Comparison of ENCODE assay signal across 8 cellular contexts in genomic region chr1:37989381-37989930, GRCh38. TPM values are rescaled to one million over a fixed set of nuclear protein-coding genes. Genes with fewer than 3 reads are reported as not detected.
DNase-seq lines count a peak whose midpoint lies in the region; ATAC-seq and TF ChIP-seq lines count a peak whose summit lies in the region.

No MANE protein-coding gene starts in this region.

- peak overlapping the region; percentile 28 for H3K18ac ChIP-seq in H9 (ENCODE audit: insufficient read length, low read depth, low read length)

- no CpG with 5 or more reads among the region's 30 CpGs for WGBS in H9 (ENCODE audit: extremely low coverage, insufficient read length, low lambda C conversion rate)
- WGBS in ovary, 3 donors, result 0% methylated on average over 29 to 30 of the region's 30 CpGs

- H3K27me3 Mint-ChIP-seq in H9 (ENCODE audit: low read depth), result no peaks in the 10 kb centered on the region
- H3K27me3 Mint-ChIP-seq in activated T-helper 17 cell treated with anti-CD3 and anti-CD28 coated beads, Interleukin-2, amount 50 U/mL, for 72 hours, result no peaks in the 10 kb centered on the region

- peak; percentile 56 for ATAC-seq in activated T-helper 17 cell treated with anti-CD3 and anti-CD28 coated beads, Interleukin-2, amount 50 U/mL, for 72 hours (replicated peaks)
- ATAC-seq in HG03442 (IDR thresholded peaks at IDR 0.05; ENCODE audit: unreplicated experiment), result no peak

- H3K14ac ChIP-seq in H9 (ENCODE audit: insufficient read depth, low read length), result peak overlapping the region; percentile 73; the same call in 1 of the 2 replicates

- no peaks in the 10 kb centered on the region; a peak in 2 of 5 replicates for H3K9me3 Mint-ChIP-seq in H9
- H3K9me3 Mint-ChIP-seq in activated T-helper 17 cell treated with anti-CD3 and anti-CD28 coated beads, Interleukin-2, amount 50 U/mL, for 72 hours, result no peaks in the 10 kb centered on the region

- no peak overlapping the region for H2BK120ac ChIP-seq in H9 (ENCODE audit: low read depth, low read length, poor library complexity, severe bottlenecking)

- H2AK5ac ChIP-seq in H9 (ENCODE audit: insufficient read length, low read length), result no peak overlapping the region

- H2BK20ac ChIP-seq in H9 (ENCODE audit: low read depth, low read length, poor library complexity, severe bottlenecking), result no peak overlapping the region

- H3K4ac ChIP-seq in H9 (ENCODE audit: low read depth, low read length), result no peak overlapping the region

- peaks cover 1% of the 10 kb centered on the region; the same call in 1 of the 2 replicates for H3K79me2 ChIP-seq in H9 (ENCODE audit: insufficient read depth, low read length)

- no peak overlapping the region for H4K5ac ChIP-seq in H9 (ENCODE audit: insufficient read length, low read depth, low read length)

- H2BK5ac ChIP-seq in H9 (ENCODE audit: insufficient read length, low read length), result no peak overlapping the region

- H3K23ac ChIP-seq in H9 (ENCODE audit: insufficient read length, low read depth, low read length), result no peak overlapping the region

- H3K79me1 ChIP-seq in H9 (ENCODE audit: insufficient read depth, low read depth, low read length, poor library complexity, severe bottlenecking), result peaks cover 9% of the 10 kb centered on the region

- TF ChIP-seq EP300 in ovary (IDR thresholded peaks at IDR 0.05), result no peak

- H4K20me1 ChIP-seq in H9 (ENCODE audit: control insufficient read depth, insufficient read depth, insufficient read length), result no peaks in the 10 kb centered on the region

- no peak overlapping the region for H3T11ph ChIP-seq in H9 (ENCODE audit: low read length)

- no peak for TF ChIP-seq POLR2A in NB4 (IDR thresholded peaks at IDR 0.05; ENCODE audit: extremely low read depth, insufficient read length)
- TF ChIP-seq POLR2A in ovary (IDR thresholded peaks at IDR 0.05), result no peak

- no peak overlapping the region for H4K91ac ChIP-seq in H9 (ENCODE audit: insufficient read length, low read depth, low read length)

- no peak overlapping the region for H2AFZ ChIP-seq in H9 (ENCODE audit: low read length)

- peak overlapping the region; percentile 90 for H3K9ac ChIP-seq in H9 (ENCODE audit: extremely low read depth, insufficient read length, low read length)

- H3K4me1 ChIP-seq in H9 (ENCODE audit: insufficient read depth, low read length) (no peaks in the 10 kb centered on the region; the same call in 1 of the 2 replicates), ovary (ENCODE audit: insufficient read depth) (peaks cover 3% of the 10 kb centered on the region)

- peaks cover 12 to 15% of the 10 kb centered on the region in 2 experiments for H3K4me1 Mint-ChIP-seq in H9
- H3K4me1 Mint-ChIP-seq in activated T-helper 17 cell treated with anti-CD3 and anti-CD28 coated beads, Interleukin-2, amount 50 U/mL, for 72 hours, result peaks cover 16% of the 10 kb centered on the region

- H3K23me2 ChIP-seq in H9 (ENCODE audit: insufficient read length, low read depth, low read length, poor library complexity, severe bottlenecking), result peaks cover 5% of the 10 kb centered on the region

- DNase-seq in DMS53 (lab: John Stamatoyannopoulos, UW), result peak; percentile 75
- no peak for DNase-seq in DMS53 treated with DMSO at 0.1 percent for 48 hours (lab: John Stamatoyannopoulos, UW; ENCODE audit: unreplicated experiment)
- peak; percentile 57 for DNase-seq in H9
- peak; percentile 76 for DNase-seq in NB4 (ENCODE audit: low read depth)
- DNase-seq in foreskin fibroblast, result peak in 1 of 2 donors; percentile 59
- peak in 2 of 5 donors; percentile 30 to 55 for DNase-seq in ovary

- peak overlapping the region; percentile 62 for H3K4me2 ChIP-seq in H9 (ENCODE audit: insufficient read depth, insufficient read length, low read length)

- TF ChIP-seq CTCF in H9 (conservative IDR thresholded peaks at IDR 0.05) (no peak), NB4 (IDR thresholded peaks at IDR 0.05; ENCODE audit: low read depth, low read length) (no peak), foreskin fibroblast (IDR thresholded peaks at IDR 0.05; ENCODE audit: low read depth, low read length) (no peak), ovary (IDR thresholded peaks at IDR 0.05) (no peak)

- no peaks in the 10 kb centered on the region for H3K27me3 ChIP-seq in H9 (ENCODE audit: insufficient read depth, low read length)
- no peaks in the 10 kb centered on the region for H3K27me3 ChIP-seq in ovary

- H3K36me3 Mint-ChIP-seq in H9 (ENCODE audit: insufficient read depth in 1 of 3, low read depth in 3 of 3), result peaks cover 19 to 40% (median 38%) of the 10 kb centered on the region in 3 experiments
- H3K36me3 Mint-ChIP-seq in activated T-helper 17 cell treated with anti-CD3 and anti-CD28 coated beads, Interleukin-2, amount 50 U/mL, for 72 hours (ENCODE audit: low read depth), result peaks cover 57% of the 10 kb centered on the region

- no peak overlapping the region for H2BK15ac ChIP-seq in H9 (ENCODE audit: low read depth, low read length)

- H3K4me3 ChIP-seq in NB4 (ENCODE audit: low read depth, low read length) (peak overlapping the region; percentile 74), foreskin fibroblast (ENCODE audit: low read depth in 1 of 2, low read length in 2 of 2) (peak overlapping the region; percentile 77 to 79), ovary (peak overlapping the region; percentile 81)

- no peak overlapping the region for H3K56ac ChIP-seq in H9 (ENCODE audit: insufficient read length, low read depth, low read length)

- H3K4me3 Mint-ChIP-seq in H9, result peak overlapping the region; percentile 97 to 98
- peak overlapping the region; percentile 95 for H3K4me3 Mint-ChIP-seq in activated T-helper 17 cell treated with anti-CD3 and anti-CD28 coated beads, Interleukin-2, amount 50 U/mL, for 72 hours

- no peaks in the 10 kb centered on the region for H3K36me3 ChIP-seq in ovary

- H3K27ac ChIP-seq in H9 (ENCODE audit: insufficient read length, low read depth, low read length) (no peak overlapping the region), ovary (peak overlapping the region in 1 of 2 donors; percentile 10)

- no peak overlapping the region for H4K8ac ChIP-seq in H9 (replicated peaks; ENCODE audit: insufficient read length, low read depth, low read length)

- H3K27ac Mint-ChIP-seq in H9, result peak overlapping the region; percentile 94 to 95 (median 94)
- H3K27ac Mint-ChIP-seq in activated T-helper 17 cell treated with anti-CD3 and anti-CD28 coated beads, Interleukin-2, amount 50 U/mL, for 72 hours, result peak overlapping the region; percentile 93

- H3K9me3 ChIP-seq in H9 (ENCODE audit: control insufficient read depth, low read depth, low read length), result no peaks in the 10 kb centered on the region
- H3K9me3 ChIP-seq in ovary, result no peaks in the 10 kb centered on the region

- H2BK12ac ChIP-seq in H9 (ENCODE audit: insufficient read length, low read depth, low read length), result no peak overlapping the region

- intact Hi-C loops in ovary (cut with DNase I), result loop anchor here in 1 of 4 donors (5.0 kb wide), 1 partner anchor 38 kb away; no protein-coding TSS in a partner anchor

RNA-seq across cellular contexts. Expression of gene SF3A3, which starts 0.4 kb away (rescaled TPM):
- total RNA-seq in H9 (2021) (143 and 144 TPM in 2 replicates), ovary (10 to 100 TPM; 29.0 to 62.5 (median 44.3) TPM)
- 100 to 1,000 TPM in 1 of 2 donors, 10 to 100 TPM in 1; 77.5 to 129 TPM for total RNA-seq in activated T-helper 17 cell treated with anti-CD3 and anti-CD28 coated beads, Interleukin-2, amount 50 U/mL, for 72 hours
- 100 to 1,000 TPM in 1 of 2 donors, 10 to 100 TPM in 1; 27.4 to 110 TPM for polyA plus RNA-seq in ovary

RNA-seq across cellular contexts. Expression of gene FHL3, which starts 15.9 kb away (rescaled TPM):
- total RNA-seq in H9 (2021), result 32.8 and 34.2 TPM in 2 replicates
- 10 to 100 TPM in 1 of 2 donors, 1 to 10 TPM in 1; 8.6 to 15.5 TPM for total RNA-seq in activated T-helper 17 cell treated with anti-CD3 and anti-CD28 coated beads, Interleukin-2, amount 50 U/mL, for 72 hours
- total RNA-seq in ovary, result 10 to 100 TPM; 19.4 to 63.3 (median 40.4) TPM
- polyA plus RNA-seq in ovary, result 10 to 100 TPM; 13.9 to 28.8 TPM

RNA-seq across cellular contexts. Expression of gene UTP11, which starts 23.1 kb away (rescaled TPM):
- total RNA-seq in H9 (2021), result 52.4 and 63.1 TPM in 2 replicates
- total RNA-seq in activated T-helper 17 cell treated with anti-CD3 and anti-CD28 coated beads, Interleukin-2, amount 50 U/mL, for 72 hours, result 10 to 100 TPM; 41.1 to 60.8 TPM
- 10 to 100 TPM; 17.4 to 38.5 (median 29.7) TPM for total RNA-seq in ovary
- 10 to 100 TPM; 20.9 to 35.1 TPM for polyA plus RNA-seq in ovary

RNA-seq across cellular contexts. Expression of gene INPP5B, which starts 42.6 kb away (rescaled TPM):
- 28.2 and 28.8 TPM in 2 replicates for total RNA-seq in H9 (2021)
- total RNA-seq in activated T-helper 17 cell treated with anti-CD3 and anti-CD28 coated beads, Interleukin-2, amount 50 U/mL, for 72 hours, result 10 to 100 TPM; 21.6 to 26.9 TPM
- total RNA-seq in ovary, result 10 to 100 TPM; 23.2 to 68.5 (median 33.7) TPM
- 10 to 100 TPM; 23.2 to 30.3 TPM for polyA plus RNA-seq in ovary

RNA-seq across cellular contexts. Expression of gene POU3F1, which starts 57.1 kb away (rescaled TPM):
- total RNA-seq in H9 (2021), result 5.8 and 7.0 TPM in 2 replicates
- under 1 TPM; 0.11 TPM for total RNA-seq in activated T-helper 17 cell treated with anti-CD3 and anti-CD28 coated beads, Interleukin-2, amount 50 U/mL, for 72 hours
- under 1 TPM in 4 of 7 donors, not detected in 3; 0.10 to 0.53 (median 0.33) TPM for total RNA-seq in ovary
- polyA plus RNA-seq in ovary, result under 1 TPM in 1 of 2 donors, not detected in 1; 0.04 TPM
